Comparison of ENCODE assay signal across 7 cellular contexts in the genomic region with DNA sequence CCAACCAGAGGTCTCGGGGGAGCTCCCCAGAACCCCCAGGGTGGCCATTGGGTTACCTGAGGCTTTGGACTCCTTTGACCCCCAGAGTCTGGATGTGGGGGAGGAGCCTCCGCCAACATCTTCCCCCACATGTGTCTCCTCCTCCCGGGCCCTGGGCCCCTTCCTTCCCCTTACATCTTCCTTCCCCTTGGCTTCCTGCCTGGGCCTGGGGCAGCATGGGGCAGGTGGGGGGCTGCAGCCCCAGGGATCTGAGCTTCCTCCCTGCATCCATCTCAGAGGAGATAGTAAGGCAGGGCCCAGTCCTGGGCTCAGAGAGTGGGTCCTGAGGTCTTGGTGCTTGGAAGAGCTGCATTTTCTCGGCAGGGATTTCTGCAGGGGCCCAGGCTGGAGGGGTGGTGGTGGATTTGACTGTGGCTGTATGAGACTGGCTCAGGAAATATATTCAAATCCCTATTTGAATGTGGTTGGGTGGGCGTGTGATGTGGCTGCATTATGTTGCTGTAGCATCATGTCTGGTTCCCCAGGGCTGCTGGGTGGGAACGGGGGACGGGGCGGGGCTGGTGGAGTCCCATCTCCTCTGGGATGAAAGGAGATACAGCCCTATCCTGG. TPM values are rescaled to one million over a fixed set of nuclear protein-coding genes. Genes with fewer than 3 reads are reported as not detected.
DNase-seq lines count a peak whose midpoint lies in the region; ATAC-seq and TF ChIP-seq lines count a peak whose summit lies in the region.

No MANE protein-coding gene starts in this region.

- H4K20me1 ChIP-seq in smooth muscle cell (ENCODE audit: low read depth) = no peaks in the 10 kb centered on the region

- H3K36me3 ChIP-seq in sigmoid colon (no peaks in the 10 kb centered on the region), smooth muscle cell (ENCODE audit: low read depth) (no peaks in the 10 kb centered on the region)

- TF ChIP-seq CTCF in sigmoid colon (IDR thresholded peaks at IDR 0.05) (no peak), smooth muscle cell (IDR thresholded peaks at IDR 0.05; ENCODE audit: borderline replicate concordance, insufficient read depth, poor library complexity, severe bottlenecking) (no peak)

- H3K27ac Mint-ChIP-seq in central memory CD8-positive, alpha-beta T cell (ENCODE audit: low read depth) = peak overlapping the region; percentile 86

- 27 to 46% methylated on average over 8 of the region's 8 CpGs for WGBS in sigmoid colon, 2 donors
- WGBS in smooth muscle cell (ENCODE audit: low lambda C conversion rate) = 82% methylated on average over 8 of the region's 8 CpGs

- peak overlapping the region; percentile 93 for H3K4me3 Mint-ChIP-seq in central memory CD8-positive, alpha-beta T cell

- peaks cover 55% of the 10 kb centered on the region for H3K4me1 Mint-ChIP-seq in central memory CD8-positive, alpha-beta T cell

- H3K27ac ChIP-seq in sigmoid colon (peak overlapping the region in 2 of 4 donors; percentile 31 to 37), smooth muscle cell (ENCODE audit: low read depth) (no peak overlapping the region)

- H3K4me1 ChIP-seq in sigmoid colon = no peaks in the 10 kb centered on the region
- H3K4me1 ChIP-seq in smooth muscle cell (ENCODE audit: low read depth) = no peaks in the 10 kb centered on the region

- no peaks in the 10 kb centered on the region for H3K27me3 Mint-ChIP-seq in central memory CD8-positive, alpha-beta T cell

- ATAC-seq in GM21515 (IDR thresholded peaks at IDR 0.05; ENCODE audit: unreplicated experiment) = peak; percentile 38
- ATAC-seq in central memory CD8-positive, alpha-beta T cell (replicated peaks; ENCODE audit: extremely low read depth, poor library complexity, severe bottlenecking) = peak; percentile 34
- ATAC-seq in HG02884 (IDR thresholded peaks at IDR 0.05; ENCODE audit: unreplicated experiment) = no peak

- H3K9me3 ChIP-seq in sigmoid colon = no peaks in the 10 kb centered on the region
- H3K9me3 ChIP-seq in smooth muscle cell (replicated peaks; ENCODE audit: low read depth) = no peaks in the 10 kb centered on the region

- no peak overlapping the region for H3K9ac ChIP-seq in smooth muscle cell (ENCODE audit: low read depth)

- DNase-seq in RPMI8226 (peak; percentile 68), sigmoid colon (no peak), mucosa of gallbladder (ENCODE audit: low spot score) (no peak), smooth muscle cell (lab: John Stamatoyannopoulos, UW; ENCODE audit: unreplicated experiment) (no peak)
- no peak for DNase-seq in central memory CD8-positive, alpha-beta T cell (ENCODE audit: low spot score in 2 of 2)

- H3K27me3 ChIP-seq in sigmoid colon (peaks cover 0 to 14% (median 12%) of the 10 kb centered on the region in 3 donors), smooth muscle cell (ENCODE audit: low read depth) (no peaks in the 10 kb centered on the region)

- intact Hi-C loops in sigmoid colon (cut with DNase I) = no loop called here

- no peaks in the 10 kb centered on the region for H3K79me2 ChIP-seq in smooth muscle cell (ENCODE audit: low read depth)

- no peak overlapping the region for H2AFZ ChIP-seq in smooth muscle cell (ENCODE audit: low read depth)

- H3K9me3 Mint-ChIP-seq in central memory CD8-positive, alpha-beta T cell = no peaks in the 10 kb centered on the region

- H3F3A ChIP-seq in smooth muscle cell (ENCODE audit: low read depth) = no peaks in the 10 kb centered on the region

- no peak for TF ChIP-seq EP300 in sigmoid colon (IDR thresholded peaks at IDR 0.05)

- H3K4me2 ChIP-seq in smooth muscle cell = no peak overlapping the region

- no peak for TF ChIP-seq POLR2A in sigmoid colon (IDR thresholded peaks at IDR 0.05)

- H3K4me3 ChIP-seq in sigmoid colon (peak overlapping the region in 3 of 4 donors; percentile 32 to 46 (median 40)), smooth muscle cell (no peak overlapping the region)

- H3K36me3 Mint-ChIP-seq in central memory CD8-positive, alpha-beta T cell (ENCODE audit: insufficient read depth) = peaks cover 17% of the 10 kb centered on the region

RNA-seq across cellular contexts. Expression of a gene that starts 0.9 kb away (rescaled TPM):
- total RNA-seq in sigmoid colon = 1 to 10 TPM; 3.0 to 4.6 (median 4.3) TPM
- polyA plus RNA-seq in sigmoid colon = 10 to 100 TPM in 1 of 3 donors, 1 to 10 TPM in 2; 2.4 to 18.9 (median 3.7) TPM
- 12.7 TPM for total RNA-seq in mucosa of gallbladder
- not detected in 2 replicates for total RNA-seq in smooth muscle cell
- not detected in 2 replicates for polyA plus RNA-seq in smooth muscle cell

RNA-seq across cellular contexts. Expression of a gene that starts 6.2 kb away (rescaled TPM):
- total RNA-seq in sigmoid colon = under 1 TPM in 1 of 4 donors, not detected in 3; 0.66 TPM
- 10 to 100 TPM; 23.8 to 42.7 (median 30.0) TPM for polyA plus RNA-seq in sigmoid colon
- 28.2 TPM for total RNA-seq in mucosa of gallbladder
- 6.5 and 9.3 TPM in 2 replicates for total RNA-seq in smooth muscle cell
- polyA plus RNA-seq in smooth muscle cell = 6.2 and 15.8 TPM in 2 replicates

RNA-seq across cellular contexts. Expression of a gene that starts 33.9 kb away (rescaled TPM):
- 100 to 1,000 TPM in 1 of 4 donors, 10 to 100 TPM in 3; 73.1 to 117 (median 90.1) TPM for total RNA-seq in sigmoid colon
- polyA plus RNA-seq in sigmoid colon = 10 to 100 TPM; 49.5 to 76.7 (median 70.3) TPM
- 68.9 TPM for total RNA-seq in mucosa of gallbladder
- 55.0 and 57.8 TPM in 2 replicates for total RNA-seq in smooth muscle cell
- polyA plus RNA-seq in smooth muscle cell = 67.8 and 89.8 TPM in 2 replicates

RNA-seq across cellular contexts. Expression of a gene that starts 36.0 kb away (rescaled TPM):
- total RNA-seq in sigmoid colon (10 to 100 TPM; 44.5 to 67.3 (median 58.8) TPM), mucosa of gallbladder (137 TPM), smooth muscle cell (34.4 and 51.3 TPM in 2 replicates)
- polyA plus RNA-seq in sigmoid colon (10 to 100 TPM; 39.0 to 91.1 (median 53.4) TPM), smooth muscle cell (62.1 and 75.1 TPM in 2 replicates)

RNA-seq across cellular contexts. Expression of a gene that starts 53.0 kb away (rescaled TPM):
- total RNA-seq in sigmoid colon = 1,000 to 10,000 TPM in 1 of 4 donors, 100 to 1,000 TPM in 3; 317 to 1,284 (median 452) TPM
- 100 to 1,000 TPM in 1 of 3 donors, 10 to 100 TPM in 1, 1 to 10 TPM in 1; 9.0 to 313 (median 66.7) TPM for polyA plus RNA-seq in sigmoid colon
- total RNA-seq in mucosa of gallbladder = 486 TPM
- 10.0 and 25.1 TPM in 2 replicates for total RNA-seq in smooth muscle cell
- polyA plus RNA-seq in smooth muscle cell = 6.4 and 8.8 TPM in 2 replicates
